17 cellular contexts compared by ENCODE assay signal in the genomic region with DNA sequence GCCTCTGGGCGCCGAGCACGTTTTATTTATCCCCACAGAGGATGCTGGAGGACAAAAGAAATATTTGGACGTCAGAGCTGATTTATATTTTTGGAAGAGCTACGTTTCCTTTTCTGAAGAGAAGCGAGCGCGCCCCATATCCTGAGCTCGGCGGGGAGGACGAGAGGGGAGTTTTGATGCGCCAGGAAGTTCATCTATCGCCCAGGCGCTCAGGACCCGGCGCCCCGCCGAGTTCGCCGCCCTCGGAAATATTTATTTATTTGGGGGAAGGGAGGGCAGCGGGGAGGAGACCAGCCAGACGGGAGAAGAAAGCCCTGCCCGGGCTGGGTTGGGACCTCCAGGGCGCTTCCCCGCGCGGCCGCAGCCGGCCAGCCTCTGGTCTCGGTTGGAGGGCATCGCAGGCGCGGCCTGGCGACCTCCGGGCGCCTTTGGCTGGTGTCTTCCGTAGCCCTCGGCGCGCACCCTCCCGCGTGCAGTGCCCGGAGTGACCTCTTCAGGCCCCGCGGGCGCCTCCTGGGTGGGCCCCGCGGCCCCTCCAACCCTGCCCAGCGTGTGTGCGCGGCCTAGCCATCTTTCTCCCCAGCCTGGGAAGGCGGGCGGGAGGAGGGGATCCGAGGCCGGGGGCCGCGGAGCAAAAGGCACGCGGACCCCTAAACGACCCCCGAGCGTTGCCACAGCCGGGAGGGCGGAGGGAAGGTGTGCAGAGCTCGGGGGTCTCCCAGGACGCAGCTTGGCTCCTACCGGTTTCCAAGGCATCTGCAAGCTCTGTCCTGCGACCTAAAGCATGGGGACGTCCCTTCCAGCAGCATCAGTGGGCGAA. TPM values are rescaled to one million over a fixed set of nuclear protein-coding genes. Genes with fewer than 3 reads are reported as not detected.
A peak's percentile ranks its signal among the peaks of the same experiment; 100 is the strongest.
DNase-seq lines count a peak whose midpoint lies in the region; ATAC-seq and TF ChIP-seq lines count a peak whose summit lies in the region.
"Had no signal": no experiment of that assay in that cellular context is flagged by ENCODE, and none has a peak within 500 bp of the region (broad histone marks: within the 10 kb centered on the region; RNA-seq: fewer than 3 reads in every experiment).

No MANE protein-coding gene starts in this region.

- TF ChIP-seq POLR2A in upper lobe of left lung (IDR thresholded peaks at IDR 0.05) = no peak

- ATAC-seq in mucosa of descending colon = peak; percentile 7
- ATAC-seq in upper lobe of left lung (ENCODE audit: low FRiP score in 2 of 2) = no peak
- no peak for ATAC-seq in heart right ventricle
- no peak for ATAC-seq in sciatic nerve
- ATAC-seq: CD8-positive, alpha-beta T cell had no signal

- no peak for TF ChIP-seq EP300 in upper lobe of left lung (IDR thresholded peaks at IDR 0.05)

- H3K27me3 ChIP-seq in esophagus (ENCODE audit: control insufficient read depth in 1 of 2, insufficient read depth in 2 of 2, low read length in 2 of 2) (peaks cover 15 to 28% of the 10 kb centered on the region in 2 donors), upper lobe of left lung (peaks cover 3 to 87% (median 52%) of the 10 kb centered on the region in 4 donors), heart right ventricle (peaks cover 58 to 100% (median 100%) of the 10 kb centered on the region in 7 donors)

- H3K4me3 ChIP-seq in esophagus (ENCODE audit: low read depth in 1 of 2, low read length in 2 of 2) = peak overlapping the region; percentile 7
- H3K4me3 ChIP-seq in mucosa of descending colon = no peak overlapping the region
- peak overlapping the region in 2 of 4 donors; percentile 1 to 22 for H3K4me3 ChIP-seq in upper lobe of left lung
- H3K4me3 ChIP-seq in heart right ventricle = no peak overlapping the region

- DNase-seq in NCI-H748 (lab: John Stamatoyannopoulos, UW; ENCODE audit: unreplicated experiment) = peak; percentile 29
- no peak for DNase-seq in NCI-H748 treated with DMSO at 0.1 percent for 48 hours (lab: John Stamatoyannopoulos, UW)
- no peak for DNase-seq in mucosa of descending colon
- peak in 1 of 2 donors; percentile 86 for DNase-seq in upper lobe of left lung
- no peak for DNase-seq in heart right ventricle
- DNase-seq in sciatic nerve (ENCODE audit: low spot score) = no peak
- no peak for DNase-seq in activated CD4-positive, CD25-positive, alpha-beta regulatory T cell treated with anti-CD3 and anti-CD28 coated beads, Interleukin-2, amount 50 U/mL, for 72 hours
- DNase-seq: activated CD8-positive, alpha-beta memory T cell treated with anti-CD3 and anti-CD28 coated beads, Interleukin-2, amount 50 U/mL, for 4 hours; caudate nucleus; CD8-positive, alpha-beta T cell; NCI-H1092; NCI-H226; stimulated activated CD4-positive, alpha-beta T cell treated with anti-CD3 and anti-CD28 coated beads, Interleukin-1b, Interleukin-23, amount 100 ng/mL, for 48 hours; WERI-Rb-1 had no signal

- peak overlapping the region; percentile 75 to 87 for H3K27ac ChIP-seq in esophagus (ENCODE audit: low read depth in 2 of 2, low read length in 1 of 2)
- H3K27ac ChIP-seq in upper lobe of left lung = peak overlapping the region; percentile 65 to 81 (median 79)
- no peak overlapping the region for H3K27ac ChIP-seq in heart right ventricle
- H3K27ac ChIP-seq: 22Rv1, WERI-Rb-1 had no signal

- H3K4me1 ChIP-seq in esophagus (ENCODE audit: control insufficient read depth in 2 of 2, insufficient read depth in 2 of 2, low read length in 1 of 2) (peaks cover 0 to 17% of the 10 kb centered on the region in 2 donors), mucosa of descending colon (ENCODE audit: low read depth) (peaks cover 9% of the 10 kb centered on the region), upper lobe of left lung (peaks cover 29 to 61% (median 42%) of the 10 kb centered on the region in 4 donors), heart right ventricle (peaks cover 10 to 55% (median 31%) of the 10 kb centered on the region in 9 donors)

- WGBS in esophagus, 2 donors = 4 to 10% methylated on average over 64 to 71 of the region's 71 CpGs
- WGBS in upper lobe of left lung, 2 donors = 6 to 8% methylated on average over 33 to 66 of the region's 71 CpGs
- WGBS in heart right ventricle, 2 donors = 2% methylated on average over 71 of the region's 71 CpGs

- intact Hi-C loops in mucosa of descending colon (cut with DNase I, micrococcal nuclease) = loop anchor here in 1 of 2 donors (10.0 kb wide), 1 partner anchor 589 kb away; no protein-coding TSS in a partner anchor
- intact Hi-C loops in heart right ventricle (cut with DNase I) = loop anchor here (5.0 to 10.0 kb wide), 9 partner anchors 269 to 792 kb away; no protein-coding TSS in a partner anchor
- intact Hi-C loops in sciatic nerve (cut with DNase I) = loop anchor here (5.0 kb wide), 1 partner anchor 587 kb away; no protein-coding TSS in a partner anchor

- H3K36me3 ChIP-seq in esophagus (ENCODE audit: control insufficient read depth in 2 of 2, insufficient read depth in 2 of 2, low read length in 1 of 2) (no peaks in the 10 kb centered on the region), mucosa of descending colon (ENCODE audit: low read depth) (no peaks in the 10 kb centered on the region), upper lobe of left lung (no peaks in the 10 kb centered on the region), heart right ventricle (no peaks in the 10 kb centered on the region)
- H3K36me3 ChIP-seq: WERI-Rb-1 had no signal

- H3K9me3 ChIP-seq in esophagus (ENCODE audit: control insufficient read depth in 2 of 2, insufficient read depth in 1 of 2, low read depth in 1 of 2, low read length in 1 of 2) = no peaks in the 10 kb centered on the region
- H3K9me3 ChIP-seq in mucosa of descending colon = no peaks in the 10 kb centered on the region
- H3K9me3 ChIP-seq in upper lobe of left lung = no peaks in the 10 kb centered on the region
- H3K9me3 ChIP-seq in heart right ventricle = no peaks in the 10 kb centered on the region

- TF ChIP-seq CTCF in mucosa of descending colon (IDR thresholded peaks at IDR 0.05) (no peak), upper lobe of left lung (IDR thresholded peaks at IDR 0.05) (no peak), heart right ventricle (IDR thresholded peaks at IDR 0.05) (no peak)

RNA-seq across cellular contexts. Expression of gene FOXF2, which starts 5.4 kb away (rescaled TPM):
- 1 to 10 TPM; 2.3 to 8.1 TPM for polyA plus RNA-seq in esophagus
- 10 to 100 TPM in 1 of 3 donors, 1 to 10 TPM in 2; 6.9 to 68.1 (median 7.1) TPM for total RNA-seq in mucosa of descending colon
- 10 to 100 TPM in 2 of 6 donors, 1 to 10 TPM in 4; 5.5 to 17.7 (median 8.8) TPM for total RNA-seq in upper lobe of left lung
- total RNA-seq in heart right ventricle = under 1 TPM in 7 of 10 donors, not detected in 3; 0.10 to 0.18 (median 0.14) TPM
- polyA plus RNA-seq in heart right ventricle = under 1 TPM; 0.15 to 0.16 TPM
- 0.58 TPM for total RNA-seq in sciatic nerve
- total RNA-seq: activated naive CD8-positive, alpha-beta T cell treated with anti-CD3 and anti-CD28 coated beads, Interleukin-2, amount 10 ng/mL, durations not matched to agents 7 days and 5 days; CD8-positive, alpha-beta T cell had no signal

Comparison
In these comparisons a context has a peak if more than half of its experiments do, and no peak if none do; other contexts are left out.
1. H3K27ac ChIP-seq: peak in esophagus (2 of 2) and upper lobe of left lung (4 of 4); none in heart right ventricle (0 of 10).
2. H3K4me3 ChIP-seq: peak in esophagus (2 of 2); none in mucosa of descending colon (single experiment) and heart right ventricle (0 of 10).